16 cellular contexts compared by ENCODE assay signal in genomic region chr12:99695050-99695449, GRCh38.
"Had no signal": no experiment of that assay in that cellular context is flagged by ENCODE, and none has a peak within 500 bp of the region (broad histone marks: within the 10 kb centered on the region; RNA-seq: fewer than 3 reads in every experiment).

No MANE protein-coding gene starts in this region.

- ATAC-seq: activated CD8-positive, alpha-beta T cell treated with anti-CD3 and anti-CD28 coated beads, Interleukin-2, amount 10 ng/mL, durations not matched to agents 7 days and 5 days; body of pancreas; gastroesophageal sphincter; heart left ventricle; natural killer cell; stimulated activated memory B cell treated with anti-CD40 and anti-IgM and Interleukin-4, amounts not matched to agents 10 μg/mL and 1 μg/mL and 100 μg/mL, for 72 hours had no signal

- DNase-seq: activated CD4-positive, alpha-beta T cell treated with anti-CD3 and anti-CD28 coated beads for 1 hour; activated CD4-positive, alpha-beta T cell treated with anti-CD3 and anti-CD28 coated beads, Interleukin-2, amount 50 U/mL, for 1 hour; activated CD8-positive, alpha-beta T cell treated with anti-CD3 and anti-CD28 coated beads, Interleukin-2, amount 10 ng/mL, durations not matched to agents 7 days and 5 days; activated gamma-delta T cell; activated naive CD4-positive, alpha-beta T cell treated with anti-CD3 and anti-CD28 coated beads, Interleukin-2, amount 50 U/mL, for 16 hours; anterior cingulate cortex; body of pancreas; heart left ventricle; midbrain; natural killer cell; retina; sigmoid colon; stimulated activated CD4-positive, alpha-beta T cell treated with anti-CD3 and anti-CD28 coated beads, Interleukin-15, amount 100 ng/mL, for 24 hours; stomach had no signal
